ENCODE assay signal across 1 cellular context in genomic region chr19:54448774-54449700, GRCh38.
TF ChIP-seq lines count a peak whose summit lies in the region.

LENG8 (plus strand) TSS chr19:54449199; CDS start chr19:54451345, 2,146 bp downstream.

TF ChIP-seq in HCT116, 20 proteins besides CTCF, POLR2A, EP300 and RAD21 (continued from another document):
- no peak for TF ChIP-seq REST (IDR thresholded peaks at IDR 0.05; ENCODE audit: low read depth)
- no peak for TF ChIP-seq ATF3 (IDR thresholded peaks at IDR 0.05)
- TF ChIP-seq TCF7L2 (IDR thresholded peaks at IDR 0.05; ENCODE audit: borderline replicate concordance, extremely low read depth, insufficient read depth, insufficient read length), result no peak
- TF ChIP-seq ZFX (IDR thresholded peaks at IDR 0.05), result peak; percentile 96
- TF ChIP-seq ZBTB33 (IDR thresholded peaks at IDR 0.05; ENCODE audit: extremely low read depth, insufficient replicate concordance, low read length), result peak; percentile 64
- TF ChIP-seq SRF (IDR thresholded peaks at IDR 0.05; ENCODE audit: low read depth), result peak; percentile 98
- TF ChIP-seq JUND (IDR thresholded peaks at IDR 0.05), result no peak
- no peak; the same call in 1 of the 2 replicates for TF ChIP-seq CBX3 (IDR thresholded peaks at IDR 0.05; ENCODE audit: low read depth)
- peak; percentile 100 for TF ChIP-seq EGR1 (IDR thresholded peaks at IDR 0.05; ENCODE audit: low read depth)
- no peak for TF ChIP-seq CEBPB (IDR thresholded peaks at IDR 0.05; ENCODE audit: low read depth)
